In genomic region chr22:31339148-31339832, GRCh38 we compare ENCODE assay signal across 1 cellular context.
TF ChIP-seq lines count a peak whose summit lies in the region.

No MANE protein-coding gene starts in this region.

TF ChIP-seq in HepG2, 621 proteins besides CTCF, POLR2A, EP300 and RAD21 (continued from another document and continues in another):
- TF ChIP-seq UBTF (CRISPR knock-in tag; IDR thresholded peaks at IDR 0.05) (peak; percentile 41), ZNF841 (CRISPR knock-in tag; IDR thresholded peaks at IDR 0.05; ENCODE audit: borderline replicate concordance) (no peak), CBFB (CRISPR knock-in tag; IDR thresholded peaks at IDR 0.05) (no peak), SALL2 (CRISPR knock-in tag; IDR thresholded peaks at IDR 0.05) (no peak), AHR (CRISPR knock-in tag; IDR thresholded peaks at IDR 0.05) (no peak), ZNF766 (CRISPR knock-in tag; IDR thresholded peaks at IDR 0.05; ENCODE audit: borderline replicate concordance) (no peak), ZNF335 (CRISPR knock-in tag; IDR thresholded peaks at IDR 0.05) (no peak), RNF2 (conservative IDR thresholded peaks at IDR 0.05; ENCODE audit: low read depth) (no peak), RERE (CRISPR knock-in tag; IDR thresholded peaks at IDR 0.05; ENCODE audit: low read depth) (no peak), ZNF543 (CRISPR knock-in tag; IDR thresholded peaks at IDR 0.05) (no peak), PRPF4 (IDR thresholded peaks at IDR 0.05; ENCODE audit: low read depth, low read length, poor library complexity, severe bottlenecking) (no peak), ZSCAN9 (CRISPR knock-in tag; IDR thresholded peaks at IDR 0.05; ENCODE audit: borderline replicate concordance) (peak; percentile 15; the same call in 1 of the 2 replicates), RAD51 (IDR thresholded peaks at IDR 0.05; ENCODE audit: borderline replicate concordance) (no peak), ZNF580 (CRISPR knock-in tag; IDR thresholded peaks at IDR 0.05; ENCODE audit: borderline replicate concordance, low read depth) (peak; percentile 43; the same call in 1 of the 2 replicates), ZNF703 (CRISPR knock-in tag; IDR thresholded peaks at IDR 0.05; ENCODE audit: borderline replicate concordance) (no peak), MED8 (CRISPR knock-in tag; IDR thresholded peaks at IDR 0.05; ENCODE audit: insufficient replicate concordance) (no peak), ARID5B (CRISPR knock-in tag; IDR thresholded peaks at IDR 0.05) (peak; percentile 81), ZNF781 (CRISPR knock-in tag; IDR thresholded peaks at IDR 0.05; ENCODE audit: borderline replicate concordance, not compliant biosample characterization) (no peak), TARDBP (CRISPR knock-in tag; IDR thresholded peaks at IDR 0.05) (peak; percentile 62; the same call in 1 of the 2 replicates), ZNF362 (CRISPR knock-in tag; IDR thresholded peaks at IDR 0.05; ENCODE audit: borderline replicate concordance) (no peak; the same call in 1 of the 2 replicates), HNF4G (IDR thresholded peaks at IDR 0.05; ENCODE audit: borderline replicate concordance, low read depth, low read length) (peak; percentile 90), HNF4G (CRISPR knock-in tag; IDR thresholded peaks at IDR 0.05; ENCODE audit: borderline replicate concordance, low read depth) (peak; percentile 80; the same call in 1 of the 2 replicates), ATAD3A (CRISPR knock-in tag; IDR thresholded peaks at IDR 0.05) (no peak), ZNF550 (CRISPR knock-in tag; IDR thresholded peaks at IDR 0.05; ENCODE audit: borderline replicate concordance) (no peak), HINFP (CRISPR knock-in tag; IDR thresholded peaks at IDR 0.05; ENCODE audit: low read depth) (no peak), ZBTB40 (IDR thresholded peaks at IDR 0.05) (no peak), ZBTB40 (CRISPR knock-in tag; IDR thresholded peaks at IDR 0.05) (no peak), ZNF780A (CRISPR knock-in tag; IDR thresholded peaks at IDR 0.05) (no peak)
